8 cellular contexts compared by ENCODE assay signal in genomic region chrX:136711147-136711546, GRCh38.
DNase-seq lines count a peak whose midpoint lies in the region; ATAC-seq, FAIRE-seq and TF ChIP-seq lines count a peak whose summit lies in the region.

No MANE protein-coding gene starts in this region.

- H2BK15ac ChIP-seq in H9 (ENCODE audit: low read depth, low read length): no peak overlapping the region; the same call in 1 of the 2 replicates

- H2AFZ ChIP-seq in H9 (ENCODE audit: low read length): no peak overlapping the region

- peaks cover 8 to 10% of the 10 kb centered on the region in 2 experiments for H3K4me1 Mint-ChIP-seq in H9
- H3K4me1 Mint-ChIP-seq in T-helper 2 cell treated with Interferon-gamma antibody and Interleukin-4, amounts not matched to agents 5 μg/mL and 100 μg/mL, for 36 hours (ENCODE audit: low read depth): peaks cover 27% of the 10 kb centered on the region

- no peak overlapping the region for H3K4ac ChIP-seq in H9 (ENCODE audit: low read depth, low read length)

- no peak overlapping the region for H3K18ac ChIP-seq in H9 (ENCODE audit: insufficient read length, low read depth, low read length)

- no peaks in the 10 kb centered on the region; the same call in 1 of the 2 replicates for H3K27me3 Mint-ChIP-seq in H9 (ENCODE audit: low read depth)
- no peaks in the 10 kb centered on the region for H3K27me3 Mint-ChIP-seq in T-helper 2 cell treated with Interferon-gamma antibody and Interleukin-4, amounts not matched to agents 5 μg/mL and 100 μg/mL, for 36 hours (ENCODE audit: low read depth)

- H2BK12ac ChIP-seq in H9 (ENCODE audit: insufficient read length, low read depth, low read length): no peak overlapping the region

- ATAC-seq in gastroesophageal sphincter (no peak), GM21360 (IDR thresholded peaks at IDR 0.05; ENCODE audit: unreplicated experiment) (no peak)

- no CpG with 5 or more reads among the region's 1 CpG for WGBS in H9 (ENCODE audit: extremely low coverage, insufficient read length, low lambda C conversion rate)
- WGBS in ovary, 3 donors: 64 to 84% (median 79%) methylated on average over 1 of the region's 1 CpG
- 17 to 63% methylated on average over 1 of the region's 1 CpG for WGBS in gastroesophageal sphincter (ENCODE audit: low coverage in 1 of 2), 2 donors

- H3K27me3 ChIP-seq in H9 (ENCODE audit: insufficient read depth, low read length) (no peaks in the 10 kb centered on the region), ovary (no peaks in the 10 kb centered on the region), gastroesophageal sphincter (no peaks in the 10 kb centered on the region)

- no peak for FAIRE-seq in D721Med (lab: Jason Lieb, UNC)

- no peak overlapping the region for H3K4me2 ChIP-seq in H9 (ENCODE audit: insufficient read depth, insufficient read length, low read length)

- H3K9me3 ChIP-seq in H9 (ENCODE audit: control insufficient read depth, low read depth, low read length) (peaks cover 20% of the 10 kb centered on the region), ovary (no peaks in the 10 kb centered on the region), gastroesophageal sphincter (no peaks in the 10 kb centered on the region)

- H3K23ac ChIP-seq in H9 (ENCODE audit: insufficient read length, low read depth, low read length): no peak overlapping the region

- no peak overlapping the region for H2BK120ac ChIP-seq in H9 (ENCODE audit: low read depth, low read length, poor library complexity, severe bottlenecking)

- no peak overlapping the region for H4K8ac ChIP-seq in H9 (replicated peaks; ENCODE audit: insufficient read length, low read depth, low read length)

- no peak overlapping the region for H2AK5ac ChIP-seq in H9 (ENCODE audit: insufficient read length, low read length)

- H3K56ac ChIP-seq in H9 (ENCODE audit: insufficient read length, low read depth, low read length): no peak overlapping the region

- DNase-seq in D721Med (ENCODE audit: insufficient read length, low spot score) (no peak), H9 (peak; percentile 34), fibroblast of gingiva (ENCODE audit: low read depth) (peak; percentile 42), ovary (peak in 4 of 5 donors; percentile 25 to 36 (median 28)), NCI-H128 (lab: John Stamatoyannopoulos, UW; ENCODE audit: unreplicated experiment) (no peak)
- no peak for DNase-seq in T-helper 2 cell treated with Interferon-gamma antibody and Interleukin-4, amounts not matched to agents 5 μg/mL and 100 μg/mL, for 36 hours (ENCODE audit: low spot score)

- TF ChIP-seq POLR2A in ovary (IDR thresholded peaks at IDR 0.05) (no peak), gastroesophageal sphincter (IDR thresholded peaks at IDR 0.05) (no peak)

- no peak overlapping the region for H3K14ac ChIP-seq in H9 (ENCODE audit: insufficient read depth, low read length)

- H3K4me3 ChIP-seq in ovary: no peak overlapping the region
- no peak overlapping the region for H3K4me3 ChIP-seq in gastroesophageal sphincter

- no peaks in the 10 kb centered on the region for H3K4me1 ChIP-seq in H9 (ENCODE audit: insufficient read depth, low read length)
- no peaks in the 10 kb centered on the region for H3K4me1 ChIP-seq in ovary (ENCODE audit: insufficient read depth)
- peaks cover 0 to 11% (median 0%) of the 10 kb centered on the region in 3 donors for H3K4me1 ChIP-seq in gastroesophageal sphincter

- peak; percentile 28 for TF ChIP-seq CTCF in D721Med (IDR thresholded peaks at IDR 0.05; ENCODE audit: insufficient read depth, missing control alignments)
- peak; percentile 45; the same call in 2 of the 3 replicates for TF ChIP-seq CTCF in H9 (conservative IDR thresholded peaks at IDR 0.05)
- no peak for TF ChIP-seq CTCF in ovary (IDR thresholded peaks at IDR 0.05)
- peak in 2 of 4 experiments; percentile 16 to 51 for TF ChIP-seq CTCF in gastroesophageal sphincter (IDR thresholded peaks at IDR 0.05)

- no peak overlapping the region for H2BK20ac ChIP-seq in H9 (ENCODE audit: low read depth, low read length, poor library complexity, severe bottlenecking)

- H3K27ac ChIP-seq in H9 (ENCODE audit: insufficient read length, low read depth, low read length) (no peak overlapping the region), ovary (no peak overlapping the region), gastroesophageal sphincter (no peak overlapping the region)

- no peak overlapping the region for H3K27ac Mint-ChIP-seq in H9
- peak overlapping the region; percentile 64 for H3K27ac Mint-ChIP-seq in T-helper 2 cell treated with Interferon-gamma antibody and Interleukin-4, amounts not matched to agents 5 μg/mL and 100 μg/mL, for 36 hours

- no peaks in the 10 kb centered on the region for H3K79me2 ChIP-seq in H9 (ENCODE audit: insufficient read depth, low read length)

- intact Hi-C loops in ovary (cut with DNase I): loop anchor here in 1 of 4 donors (10.0 kb wide), 1 partner anchor 214 kb away; no protein-coding TSS in a partner anchor

- no peaks in the 10 kb centered on the region for H3K36me3 Mint-ChIP-seq in H9 (ENCODE audit: insufficient read depth in 1 of 3, low read depth in 3 of 3)
- peaks cover 36% of the 10 kb centered on the region for H3K36me3 Mint-ChIP-seq in T-helper 2 cell treated with Interferon-gamma antibody and Interleukin-4, amounts not matched to agents 5 μg/mL and 100 μg/mL, for 36 hours (ENCODE audit: low read depth)

- no peak overlapping the region for H4K91ac ChIP-seq in H9 (ENCODE audit: insufficient read length, low read depth, low read length)

- H3K9ac ChIP-seq in H9 (ENCODE audit: extremely low read depth, insufficient read length, low read length): no peak overlapping the region

- peaks cover 32 to 56% of the 10 kb centered on the region in 2 experiments for H3K9me3 Mint-ChIP-seq in H9
- no peaks in the 10 kb centered on the region for H3K9me3 Mint-ChIP-seq in T-helper 2 cell treated with Interferon-gamma antibody and Interleukin-4, amounts not matched to agents 5 μg/mL and 100 μg/mL, for 36 hours

- no peak overlapping the region for H3T11ph ChIP-seq in H9 (ENCODE audit: low read length)

- H3K36me3 ChIP-seq in ovary (no peaks in the 10 kb centered on the region), gastroesophageal sphincter (peaks cover 0 to 15% of the 10 kb centered on the region in 2 donors)

- H3K23me2 ChIP-seq in H9 (ENCODE audit: insufficient read length, low read depth, low read length, poor library complexity, severe bottlenecking): no peaks in the 10 kb centered on the region

- TF ChIP-seq EP300 in ovary (IDR thresholded peaks at IDR 0.05) (no peak), gastroesophageal sphincter (IDR thresholded peaks at IDR 0.05) (no peak)

- no peaks in the 10 kb centered on the region for H4K20me1 ChIP-seq in H9 (ENCODE audit: control insufficient read depth, insufficient read depth, insufficient read length)

- H2BK5ac ChIP-seq in H9 (ENCODE audit: insufficient read length, low read length): no peak overlapping the region

- no peaks in the 10 kb centered on the region for H3K79me1 ChIP-seq in H9 (ENCODE audit: insufficient read depth, low read depth, low read length, poor library complexity, severe bottlenecking)

- H3K4me3 Mint-ChIP-seq in H9: no peak overlapping the region
- peak overlapping the region; percentile 42 for H3K4me3 Mint-ChIP-seq in T-helper 2 cell treated with Interferon-gamma antibody and Interleukin-4, amounts not matched to agents 5 μg/mL and 100 μg/mL, for 36 hours

- H4K5ac ChIP-seq in H9 (ENCODE audit: insufficient read length, low read depth, low read length): no peak overlapping the region

Comparison
In these comparisons a context has a peak if more than half of its experiments do, and no peak if none do; other contexts are left out.
1. DNase-seq: peak in H9 (single experiment), fibroblast of gingiva (single experiment) and ovary (4 of 5); none in D721Med (single experiment), T-helper 2 cell treated with Interferon-gamma antibody and Interleukin-4, amounts not matched to agents 5 μg/mL and 100 μg/mL, for 36 hours (single experiment) and NCI-H128 (single experiment).
2. CTCF ChIP-seq: peak in D721Med (single experiment) and H9 (single experiment); none in ovary (0 of 3).